In genomic region chr6:159976844-159977241, GRCh38 we compare ENCODE assay signal across 1 cellular context.
TF ChIP-seq lines count a peak whose summit lies in the region.

No MANE protein-coding gene starts in this region.

TF ChIP-seq in H1, 55 proteins besides CTCF, POLR2A, EP300 and RAD21 (continued from another document):
- TF ChIP-seq CHD7 (IDR thresholded peaks at IDR 0.05; ENCODE audit: insufficient replicate concordance, low read length) (no peak), SIRT6 (IDR thresholded peaks at IDR 0.05; ENCODE audit: low read length) (no peak), SP2 (IDR thresholded peaks at IDR 0.05; ENCODE audit: low read length) (no peak), POLR2AphosphoS5 (IDR thresholded peaks at IDR 0.05; ENCODE audit: low read depth, low read length) (no peak), MAFK (IDR thresholded peaks at IDR 0.05; ENCODE audit: low read depth, low read length) (no peak), MAX (IDR thresholded peaks at IDR 0.05) (no peak), YY1 (IDR thresholded peaks at IDR 0.05; ENCODE audit: low read depth, low read length) (no peak), BCL11A (IDR thresholded peaks at IDR 0.05; ENCODE audit: low read depth in 2 of 2, low read length in 2 of 2) (no peak)
